1 cellular context compared by ENCODE assay signal in the genomic region with DNA sequence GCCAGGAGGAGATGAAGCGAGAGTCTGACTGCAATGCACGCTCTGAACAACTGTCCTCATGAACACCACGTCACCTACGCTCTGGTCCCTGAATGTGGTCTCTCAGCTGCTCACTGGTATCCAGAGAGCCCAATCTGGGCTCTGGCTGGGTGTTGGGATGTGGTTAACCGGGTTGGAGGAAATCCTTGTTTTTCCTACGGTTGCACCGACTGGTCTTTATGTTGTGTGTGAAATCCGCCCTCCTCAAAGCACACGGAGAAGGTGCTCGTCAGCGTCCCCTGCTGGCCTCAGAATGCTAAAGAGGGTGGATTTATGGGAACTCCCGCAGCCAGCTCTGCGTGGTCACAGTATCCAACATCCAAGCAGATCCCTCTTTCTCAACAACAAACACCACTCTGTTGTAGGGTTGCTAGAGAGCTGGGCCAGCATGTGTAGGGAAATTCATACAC.
TF ChIP-seq lines count a peak whose summit lies in the region.

No MANE protein-coding gene starts in this region.

TF ChIP-seq in K562, 482 proteins besides CTCF, POLR2A, EP300 and RAD21 (continued from another document and continues in another):
- TF ChIP-seq, protein P1, sequence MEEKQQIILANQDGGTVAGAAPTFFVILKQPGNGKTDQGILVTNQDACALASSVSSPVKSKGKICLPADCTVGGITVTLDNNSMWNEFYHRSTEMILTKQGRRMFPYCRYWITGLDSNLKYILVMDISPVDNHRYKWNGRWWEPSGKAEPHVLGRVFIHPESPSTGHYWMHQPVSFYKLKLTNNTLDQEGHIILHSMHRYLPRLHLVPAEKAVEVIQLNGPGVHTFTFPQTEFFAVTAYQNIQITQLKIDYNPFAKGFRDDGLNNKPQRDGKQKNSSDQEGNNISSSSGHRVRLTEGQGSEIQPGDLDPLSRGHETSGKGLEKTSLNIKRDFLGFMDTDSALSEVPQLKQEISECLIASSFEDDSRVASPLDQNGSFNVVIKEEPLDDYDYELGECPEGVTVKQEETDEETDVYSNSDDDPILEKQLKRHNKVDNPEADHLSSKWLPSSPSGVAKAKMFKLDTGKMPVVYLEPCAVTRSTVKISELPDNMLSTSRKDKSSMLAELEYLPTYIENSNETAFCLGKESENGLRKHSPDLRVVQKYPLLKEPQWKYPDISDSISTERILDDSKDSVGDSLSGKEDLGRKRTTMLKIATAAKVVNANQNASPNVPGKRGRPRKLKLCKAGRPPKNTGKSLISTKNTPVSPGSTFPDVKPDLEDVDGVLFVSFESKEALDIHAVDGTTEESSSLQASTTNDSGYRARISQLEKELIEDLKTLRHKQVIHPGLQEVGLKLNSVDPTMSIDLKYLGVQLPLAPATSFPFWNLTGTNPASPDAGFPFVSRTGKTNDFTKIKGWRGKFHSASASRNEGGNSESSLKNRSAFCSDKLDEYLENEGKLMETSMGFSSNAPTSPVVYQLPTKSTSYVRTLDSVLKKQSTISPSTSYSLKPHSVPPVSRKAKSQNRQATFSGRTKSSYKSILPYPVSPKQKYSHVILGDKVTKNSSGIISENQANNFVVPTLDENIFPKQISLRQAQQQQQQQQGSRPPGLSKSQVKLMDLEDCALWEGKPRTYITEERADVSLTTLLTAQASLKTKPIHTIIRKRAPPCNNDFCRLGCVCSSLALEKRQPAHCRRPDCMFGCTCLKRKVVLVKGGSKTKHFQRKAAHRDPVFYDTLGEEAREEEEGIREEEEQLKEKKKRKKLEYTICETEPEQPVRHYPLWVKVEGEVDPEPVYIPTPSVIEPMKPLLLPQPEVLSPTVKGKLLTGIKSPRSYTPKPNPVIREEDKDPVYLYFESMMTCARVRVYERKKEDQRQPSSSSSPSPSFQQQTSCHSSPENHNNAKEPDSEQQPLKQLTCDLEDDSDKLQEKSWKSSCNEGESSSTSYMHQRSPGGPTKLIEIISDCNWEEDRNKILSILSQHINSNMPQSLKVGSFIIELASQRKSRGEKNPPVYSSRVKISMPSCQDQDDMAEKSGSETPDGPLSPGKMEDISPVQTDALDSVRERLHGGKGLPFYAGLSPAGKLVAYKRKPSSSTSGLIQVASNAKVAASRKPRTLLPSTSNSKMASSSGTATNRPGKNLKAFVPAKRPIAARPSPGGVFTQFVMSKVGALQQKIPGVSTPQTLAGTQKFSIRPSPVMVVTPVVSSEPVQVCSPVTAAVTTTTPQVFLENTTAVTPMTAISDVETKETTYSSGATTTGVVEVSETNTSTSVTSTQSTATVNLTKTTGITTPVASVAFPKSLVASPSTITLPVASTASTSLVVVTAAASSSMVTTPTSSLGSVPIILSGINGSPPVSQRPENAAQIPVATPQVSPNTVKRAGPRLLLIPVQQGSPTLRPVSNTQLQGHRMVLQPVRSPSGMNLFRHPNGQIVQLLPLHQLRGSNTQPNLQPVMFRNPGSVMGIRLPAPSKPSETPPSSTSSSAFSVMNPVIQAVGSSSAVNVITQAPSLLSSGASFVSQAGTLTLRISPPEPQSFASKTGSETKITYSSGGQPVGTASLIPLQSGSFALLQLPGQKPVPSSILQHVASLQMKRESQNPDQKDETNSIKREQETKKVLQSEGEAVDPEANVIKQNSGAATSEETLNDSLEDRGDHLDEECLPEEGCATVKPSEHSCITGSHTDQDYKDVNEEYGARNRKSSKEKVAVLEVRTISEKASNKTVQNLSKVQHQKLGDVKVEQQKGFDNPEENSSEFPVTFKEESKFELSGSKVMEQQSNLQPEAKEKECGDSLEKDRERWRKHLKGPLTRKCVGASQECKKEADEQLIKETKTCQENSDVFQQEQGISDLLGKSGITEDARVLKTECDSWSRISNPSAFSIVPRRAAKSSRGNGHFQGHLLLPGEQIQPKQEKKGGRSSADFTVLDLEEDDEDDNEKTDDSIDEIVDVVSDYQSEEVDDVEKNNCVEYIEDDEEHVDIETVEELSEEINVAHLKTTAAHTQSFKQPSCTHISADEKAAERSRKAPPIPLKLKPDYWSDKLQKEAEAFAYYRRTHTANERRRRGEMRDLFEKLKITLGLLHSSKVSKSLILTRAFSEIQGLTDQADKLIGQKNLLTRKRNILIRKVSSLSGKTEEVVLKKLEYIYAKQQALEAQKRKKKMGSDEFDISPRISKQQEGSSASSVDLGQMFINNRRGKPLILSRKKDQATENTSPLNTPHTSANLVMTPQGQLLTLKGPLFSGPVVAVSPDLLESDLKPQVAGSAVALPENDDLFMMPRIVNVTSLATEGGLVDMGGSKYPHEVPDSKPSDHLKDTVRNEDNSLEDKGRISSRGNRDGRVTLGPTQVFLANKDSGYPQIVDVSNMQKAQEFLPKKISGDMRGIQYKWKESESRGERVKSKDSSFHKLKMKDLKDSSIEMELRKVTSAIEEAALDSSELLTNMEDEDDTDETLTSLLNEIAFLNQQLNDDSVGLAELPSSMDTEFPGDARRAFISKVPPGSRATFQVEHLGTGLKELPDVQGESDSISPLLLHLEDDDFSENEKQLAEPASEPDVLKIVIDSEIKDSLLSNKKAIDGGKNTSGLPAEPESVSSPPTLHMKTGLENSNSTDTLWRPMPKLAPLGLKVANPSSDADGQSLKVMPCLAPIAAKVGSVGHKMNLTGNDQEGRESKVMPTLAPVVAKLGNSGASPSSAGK (IDR thresholded peaks at IDR 0.05), result 0 out of 2 replicates have a peak, but pooled peaks have one; percentile 24
- TF ChIP-seq, protein P2, sequence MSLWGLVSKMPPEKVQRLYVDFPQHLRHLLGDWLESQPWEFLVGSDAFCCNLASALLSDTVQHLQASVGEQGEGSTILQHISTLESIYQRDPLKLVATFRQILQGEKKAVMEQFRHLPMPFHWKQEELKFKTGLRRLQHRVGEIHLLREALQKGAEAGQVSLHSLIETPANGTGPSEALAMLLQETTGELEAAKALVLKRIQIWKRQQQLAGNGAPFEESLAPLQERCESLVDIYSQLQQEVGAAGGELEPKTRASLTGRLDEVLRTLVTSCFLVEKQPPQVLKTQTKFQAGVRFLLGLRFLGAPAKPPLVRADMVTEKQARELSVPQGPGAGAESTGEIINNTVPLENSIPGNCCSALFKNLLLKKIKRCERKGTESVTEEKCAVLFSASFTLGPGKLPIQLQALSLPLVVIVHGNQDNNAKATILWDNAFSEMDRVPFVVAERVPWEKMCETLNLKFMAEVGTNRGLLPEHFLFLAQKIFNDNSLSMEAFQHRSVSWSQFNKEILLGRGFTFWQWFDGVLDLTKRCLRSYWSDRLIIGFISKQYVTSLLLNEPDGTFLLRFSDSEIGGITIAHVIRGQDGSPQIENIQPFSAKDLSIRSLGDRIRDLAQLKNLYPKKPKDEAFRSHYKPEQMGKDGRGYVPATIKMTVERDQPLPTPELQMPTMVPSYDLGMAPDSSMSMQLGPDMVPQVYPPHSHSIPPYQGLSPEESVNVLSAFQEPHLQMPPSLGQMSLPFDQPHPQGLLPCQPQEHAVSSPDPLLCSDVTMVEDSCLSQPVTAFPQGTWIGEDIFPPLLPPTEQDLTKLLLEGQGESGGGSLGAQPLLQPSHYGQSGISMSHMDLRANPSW (CRISPR knock-in tag; IDR thresholded peaks at IDR 0.05), result no peak
- TF ChIP-seq MECOM (CRISPR knock-in tag; IDR thresholded peaks at IDR 0.05), result 0 out of 2 replicates have a peak, but pooled peaks have one; percentile 27
- 0 out of 2 replicates have a peak, but pooled peaks have one; percentile 19 for TF ChIP-seq TOE1 (IDR thresholded peaks at IDR 0.05; ENCODE audit: borderline replicate concordance)
- no peak for TF ChIP-seq TOE1 (CRISPR knock-in tag; IDR thresholded peaks at IDR 0.05; ENCODE audit: borderline replicate concordance, low read depth)
- TF ChIP-seq XRCC5 (IDR thresholded peaks at IDR 0.05; ENCODE audit: low read depth, low read length), result peak; percentile 56; the same call in 1 of the 2 replicates
- TF ChIP-seq, protein P3, sequence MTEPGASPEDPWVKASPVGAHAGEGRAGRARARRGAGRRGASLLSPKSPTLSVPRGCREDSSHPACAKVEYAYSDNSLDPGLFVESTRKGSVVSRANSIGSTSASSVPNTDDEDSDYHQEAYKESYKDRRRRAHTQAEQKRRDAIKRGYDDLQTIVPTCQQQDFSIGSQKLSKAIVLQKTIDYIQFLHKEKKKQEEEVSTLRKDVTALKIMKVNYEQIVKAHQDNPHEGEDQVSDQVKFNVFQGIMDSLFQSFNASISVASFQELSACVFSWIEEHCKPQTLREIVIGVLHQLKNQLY (CRISPR knock-in tag; conservative IDR thresholded peaks at IDR 0.05), result 0 out of 4 replicates have a peak, but pooled peaks of 1 of the 2 experiments have one; percentile 51
- TF ChIP-seq, protein P4, sequence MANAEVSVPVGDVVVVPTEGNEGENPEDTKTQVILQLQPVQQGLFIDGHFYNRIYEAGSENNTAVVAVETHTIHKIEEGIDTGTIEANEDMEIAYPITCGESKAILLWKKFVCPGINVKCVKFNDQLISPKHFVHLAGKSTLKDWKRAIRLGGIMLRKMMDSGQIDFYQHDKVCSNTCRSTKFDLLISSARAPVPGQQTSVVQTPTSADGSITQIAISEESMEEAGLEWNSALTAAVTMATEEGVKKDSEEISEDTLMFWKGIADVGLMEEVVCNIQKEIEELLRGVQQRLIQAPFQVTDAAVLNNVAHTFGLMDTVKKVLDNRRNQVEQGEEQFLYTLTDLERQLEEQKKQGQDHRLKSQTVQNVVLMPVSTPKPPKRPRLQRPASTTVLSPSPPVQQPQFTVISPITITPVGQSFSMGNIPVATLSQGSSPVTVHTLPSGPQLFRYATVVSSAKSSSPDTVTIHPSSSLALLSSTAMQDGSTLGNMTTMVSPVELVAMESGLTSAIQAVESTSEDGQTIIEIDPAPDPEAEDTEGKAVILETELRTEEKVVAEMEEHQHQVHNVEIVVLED (CRISPR knock-in tag; IDR thresholded peaks at IDR 0.05), result no peak
- TF ChIP-seq CAMTA2 (CRISPR knock-in tag; conservative IDR thresholded peaks at IDR 0.05), result no peak
- no peak for TF ChIP-seq NFE2 (IDR thresholded peaks at IDR 0.05; ENCODE audit: low read depth)
- TF ChIP-seq ZNF253 (CRISPR knock-in tag; conservative IDR thresholded peaks at IDR 0.05), result no peak
- TF ChIP-seq MYC (IDR thresholded peaks at IDR 0.05; ENCODE audit: low read depth, low read length), result peak; percentile 49; the same call in 1 of the 2 replicates
- no peak for TF ChIP-seq MYC (CRISPR knock-in tag; IDR thresholded peaks at IDR 0.05; ENCODE audit: borderline replicate concordance, low read depth)
- TF ChIP-seq CHCHD3 (CRISPR knock-in tag; IDR thresholded peaks at IDR 0.05), result no peak
- TF ChIP-seq IRF2 (CRISPR knock-in tag; IDR thresholded peaks at IDR 0.05), result no peak
- no peak for TF ChIP-seq ZNF165 (CRISPR knock-in tag; IDR thresholded peaks at IDR 0.05; ENCODE audit: borderline replicate concordance)
- no peak for TF ChIP-seq KDM2B (CRISPR knock-in tag; IDR thresholded peaks at IDR 0.05)
- TF ChIP-seq, protein P5, sequence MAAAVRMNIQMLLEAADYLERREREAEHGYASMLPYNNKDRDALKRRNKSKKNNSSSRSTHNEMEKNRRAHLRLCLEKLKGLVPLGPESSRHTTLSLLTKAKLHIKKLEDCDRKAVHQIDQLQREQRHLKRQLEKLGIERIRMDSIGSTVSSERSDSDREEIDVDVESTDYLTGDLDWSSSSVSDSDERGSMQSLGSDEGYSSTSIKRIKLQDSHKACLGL (CRISPR knock-in tag; IDR thresholded peaks at IDR 0.05; ENCODE audit: borderline replicate concordance, poor library complexity, severe bottlenecking), result no peak
- TF ChIP-seq SMAD3 (CRISPR knock-in tag; conservative IDR thresholded peaks at IDR 0.05), result no peak
- no peak for TF ChIP-seq CBX2 (IDR thresholded peaks at IDR 0.05; ENCODE audit: insufficient read depth, low read length, poor library complexity, severe bottlenecking)
- TF ChIP-seq, protein P6, sequence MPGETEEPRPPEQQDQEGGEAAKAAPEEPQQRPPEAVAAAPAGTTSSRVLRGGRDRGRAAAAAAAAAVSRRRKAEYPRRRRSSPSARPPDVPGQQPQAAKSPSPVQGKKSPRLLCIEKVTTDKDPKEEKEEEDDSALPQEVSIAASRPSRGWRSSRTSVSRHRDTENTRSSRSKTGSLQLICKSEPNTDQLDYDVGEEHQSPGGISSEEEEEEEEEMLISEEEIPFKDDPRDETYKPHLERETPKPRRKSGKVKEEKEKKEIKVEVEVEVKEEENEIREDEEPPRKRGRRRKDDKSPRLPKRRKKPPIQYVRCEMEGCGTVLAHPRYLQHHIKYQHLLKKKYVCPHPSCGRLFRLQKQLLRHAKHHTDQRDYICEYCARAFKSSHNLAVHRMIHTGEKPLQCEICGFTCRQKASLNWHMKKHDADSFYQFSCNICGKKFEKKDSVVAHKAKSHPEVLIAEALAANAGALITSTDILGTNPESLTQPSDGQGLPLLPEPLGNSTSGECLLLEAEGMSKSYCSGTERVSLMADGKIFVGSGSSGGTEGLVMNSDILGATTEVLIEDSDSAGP (CRISPR knock-in tag; IDR thresholded peaks at IDR 0.05), result peak; percentile 16; the same call in 1 of the 2 replicates
- TF ChIP-seq TBP (optimal IDR thresholded peaks at IDR 0.05; ENCODE audit: low read depth, low read length), result no peak
- no peak for TF ChIP-seq NR2F6 (CRISPR knock-in tag; IDR thresholded peaks at IDR 0.05)
